13 cellular contexts compared by ENCODE assay signal in the genomic region with DNA sequence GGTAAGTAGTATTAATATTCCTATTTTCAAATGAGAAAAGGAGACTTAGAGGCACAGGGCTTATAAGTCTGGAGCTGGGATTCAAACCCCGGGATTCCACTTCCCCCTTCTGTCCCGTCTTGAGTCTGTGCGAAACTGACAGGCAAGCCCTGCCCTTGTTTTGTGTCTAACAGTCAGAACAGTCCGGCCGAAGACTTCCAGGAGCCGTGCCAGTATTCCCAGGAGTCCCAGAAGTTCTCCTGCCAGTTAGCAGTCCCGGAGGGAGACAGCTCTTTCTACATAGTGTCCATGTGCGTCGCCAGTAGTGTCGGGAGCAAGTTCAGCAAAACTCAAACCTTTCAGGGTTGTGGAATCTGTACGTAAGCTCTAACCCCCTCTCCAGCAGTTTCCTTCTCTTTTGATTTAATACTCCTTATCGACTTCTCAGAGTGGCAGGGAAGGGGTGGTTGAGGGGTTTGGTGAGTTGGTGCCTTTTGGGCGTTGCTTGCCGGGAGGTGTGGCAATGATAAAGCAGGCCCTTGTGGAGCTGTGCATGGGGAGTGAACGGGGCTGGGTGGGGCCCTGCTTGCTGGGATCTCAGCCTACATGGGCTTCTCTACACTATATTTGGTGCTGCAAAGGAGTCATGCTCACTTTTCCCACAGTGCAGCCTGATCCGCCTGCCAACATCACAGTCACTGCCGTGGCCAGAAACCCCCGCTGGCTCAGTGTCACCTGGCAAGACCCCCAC. TPM values are rescaled to one million over a fixed set of nuclear protein-coding genes. Genes with fewer than 3 reads are reported as not detected.
DNase-seq lines count a peak whose midpoint lies in the region; ATAC-seq and TF ChIP-seq lines count a peak whose summit lies in the region.
"Had no signal": no experiment of that assay in that cellular context is flagged by ENCODE, and none has a peak within 500 bp of the region (broad histone marks: within the 10 kb centered on the region; RNA-seq: fewer than 3 reads in every experiment).

No MANE protein-coding gene starts in this region.

- peaks cover 53% of the 10 kb centered on the region for H3K4me1 Mint-ChIP-seq in osteocyte (ENCODE audit: unreplicated experiment)

- WGBS in heart left ventricle, 4 donors, result 10 to 21% (median 14%) methylated on average over 15 to 18 of the region's 18 CpGs

- peaks cover 10% of the 10 kb centered on the region for H3K36me3 Mint-ChIP-seq in osteocyte (ENCODE audit: unreplicated experiment)

- H3K4me1 ChIP-seq in heart left ventricle, result peaks cover 0 to 74% (median 37%) of the 10 kb centered on the region in 12 donors

- peak overlapping the region; percentile 90 for H3K27ac Mint-ChIP-seq in osteocyte (ENCODE audit: unreplicated experiment)
- H3K27ac Mint-ChIP-seq: GM23338 had no signal

- H3K36me3 ChIP-seq in heart left ventricle, result peaks cover 0 to 58% (median 10%) of the 10 kb centered on the region in 9 donors
- H3K36me3 ChIP-seq: BLaER1 had no signal

- peak overlapping the region; percentile 43 to 96 (median 79) for H3K27ac ChIP-seq in heart left ventricle
- H3K27ac ChIP-seq: BLaER1 had no signal

- no peaks in the 10 kb centered on the region for H3K9me3 Mint-ChIP-seq in osteocyte (ENCODE audit: unreplicated experiment)
- H3K9me3 Mint-ChIP-seq: GM23338 had no signal

- H3K9me3 ChIP-seq in heart left ventricle, result no peaks in the 10 kb centered on the region
- H3K9me3 ChIP-seq: BLaER1 had no signal

- no peaks in the 10 kb centered on the region for H3K27me3 Mint-ChIP-seq in osteocyte (ENCODE audit: unreplicated experiment)

- ATAC-seq in heart left ventricle (peak; percentile 86 to 89 (median 86)), HG03521 (IDR thresholded peaks at IDR 0.05; ENCODE audit: unreplicated experiment) (no peak), HG02981 (IDR thresholded peaks at IDR 0.05; ENCODE audit: unreplicated experiment) (no peak), GM18873 (IDR thresholded peaks at IDR 0.05; ENCODE audit: low FRiP score, unreplicated experiment) (no peak)
- ATAC-seq: GM23338 had no signal

- DNase-seq in AG10803 (ENCODE audit: low read depth) (peak; percentile 86), anterior cingulate cortex (lab: John Stamatoyannopoulos, UW) (peak in 35 of 58 donors; percentile 4 to 66 (median 40)), heart left ventricle (peak; percentile 81 to 89 (median 83)), osteocyte (ENCODE audit: extremely low spot score, unreplicated experiment) (no peak)
- DNase-seq in activated effector memory CD4-positive, alpha-beta T cell treated with Interleukin-2 at 50 U/mL for 16 hours, result no peak
- DNase-seq: activated CD8-positive, alpha-beta memory T cell treated with anti-CD3 and anti-CD28 coated beads, Interleukin-2, amount 50 U/mL, for 48 hours; NCI-H1930; stimulated activated CD8-positive, alpha-beta memory T cell treated with anti-CD3 and anti-CD28 coated beads, Interleukin-4, amount 100 ng/mL, for 48 hours had no signal

- H3K4me3 ChIP-seq in AG10803 (ENCODE audit: low read length), result no peak overlapping the region; the same call in 1 of the 2 replicates
- H3K4me3 ChIP-seq in heart left ventricle, result peak overlapping the region in 8 of 12 donors; percentile 12 to 39 (median 29)
- H3K4me3 ChIP-seq: BLaER1, GM23338 had no signal

- intact Hi-C loops in heart left ventricle (cut with DNase I), result loop anchor here in 2 of 10 donors (1.0 to 2.0 kb wide), 2 partner anchors 28 to 30 kb away; a partner anchor contains a TSS

- no peaks in the 10 kb centered on the region for H3K27me3 ChIP-seq in heart left ventricle
- H3K27me3 ChIP-seq: BLaER1 had no signal

- no peak overlapping the region for H3K4me3 Mint-ChIP-seq in osteocyte (ENCODE audit: unreplicated experiment)
- H3K4me3 Mint-ChIP-seq: GM23338 had no signal

- TF ChIP-seq CTCF in AG10803 (conservative IDR thresholded peaks at IDR 0.05; ENCODE audit: low read length), result no peak
- TF ChIP-seq CTCF in heart left ventricle (IDR thresholded peaks at IDR 0.05), result peak in 1 of 12 donors; percentile 5
- TF ChIP-seq CTCF in osteocyte (IDR thresholded peaks at IDR 0.05), result no peak

- peak in 1 of 2 donors; percentile 7 for TF ChIP-seq POLR2A in heart left ventricle (IDR thresholded peaks at IDR 0.05)

RNA-seq across cellular contexts. Expression of a gene that starts 29.4 kb away (rescaled TPM):
- total RNA-seq in heart left ventricle, result 10 to 100 TPM in 6 of 9 donors, 1 to 10 TPM in 3; 5.7 to 26.6 (median 13.1) TPM
- 1 to 10 TPM; 3.4 to 8.6 TPM for polyA plus RNA-seq in heart left ventricle
- total RNA-seq in osteocyte, result 10.4 and 12.4 TPM in 2 replicates

Comparison
In these comparisons a context has a peak if more than half of its experiments do, and no peak if none do; other contexts are left out.
1. DNase-seq: peak in AG10803 (single experiment), anterior cingulate cortex (35 of 58) and heart left ventricle (5 of 5); none in osteocyte (single experiment) and activated effector memory CD4-positive, alpha-beta T cell treated with Interleukin-2 at 50 U/mL for 16 hours (single experiment).
2. ATAC-seq: peak in heart left ventricle (4 of 4); none in HG03521 (single experiment), HG02981 (single experiment) and GM18873 (single experiment).